13 cellular contexts compared by ENCODE assay signal in genomic region chr4:139977838-139978604, GRCh38.
DNase-seq lines count a peak whose midpoint lies in the region; ATAC-seq and TF ChIP-seq lines count a peak whose summit lies in the region.
"Had no signal": no experiment of that assay in that cellular context is flagged by ENCODE, and none has a peak within 500 bp of the region (broad histone marks: within the 10 kb centered on the region; RNA-seq: fewer than 3 reads in every experiment).

No MANE protein-coding gene starts in this region.

- H3K9me2 ChIP-seq in DOHH2 (replicated peaks; ENCODE audit: control insufficient read depth, low read length): no peaks in the 10 kb centered on the region

- ATAC-seq in GM19395 (IDR thresholded peaks at IDR 0.05; ENCODE audit: unreplicated experiment) (peak; percentile 63), HG03095 (IDR thresholded peaks at IDR 0.05; ENCODE audit: unreplicated experiment) (peak; percentile 53), gastrocnemius medialis (no peak)
- ATAC-seq: HCT116 had no signal

- H3K27me3 ChIP-seq in DOHH2 (ENCODE audit: control insufficient read depth, low read length): no peaks in the 10 kb centered on the region
- H3K27me3 ChIP-seq in gastrocnemius medialis: no peaks in the 10 kb centered on the region

- H3K4me1 ChIP-seq in DOHH2 (ENCODE audit: control insufficient read depth, low read length) (peaks cover 62% of the 10 kb centered on the region), gastrocnemius medialis (peaks cover 0 to 7% of the 10 kb centered on the region in 2 donors)

- no peaks in the 10 kb centered on the region for H3K79me2 ChIP-seq in DOHH2 (ENCODE audit: control insufficient read depth, low read length)

- peak overlapping the region; percentile 37; the same call in 1 of the 2 replicates for H3K27ac ChIP-seq in DOHH2 (ENCODE audit: low read depth, low read length)
- no peak overlapping the region for H3K27ac ChIP-seq in gastrocnemius medialis
- H3K27ac ChIP-seq in RWPE1: no peak overlapping the region
- H3K27ac ChIP-seq: epithelial cell of prostate had no signal

- peaks cover 9% of the 10 kb centered on the region for H3F3A ChIP-seq in DOHH2 (ENCODE audit: control insufficient read depth, insufficient read depth)

- TF ChIP-seq POLR2A in gastrocnemius medialis (IDR thresholded peaks at IDR 0.05): no peak

- no peaks in the 10 kb centered on the region for H4K20me1 ChIP-seq in DOHH2 (ENCODE audit: control insufficient read depth, insufficient read depth, low read depth, low read length)

- peak overlapping the region; percentile 45 for H3K4me3 ChIP-seq in DOHH2 (ENCODE audit: low read length)
- H3K4me3 ChIP-seq in gastrocnemius medialis: no peak overlapping the region

- intact Hi-C loops in gastrocnemius medialis (cut with DNase I; ENCODE audit: low total_unique reads): no loop called here

- peak overlapping the region; percentile 55 for H3K4me2 ChIP-seq in DOHH2 (ENCODE audit: low read length)

- no peaks in the 10 kb centered on the region for H3K9me3 ChIP-seq in DOHH2 (ENCODE audit: control insufficient read depth, insufficient read depth, low read length)
- no peaks in the 10 kb centered on the region for H3K9me3 ChIP-seq in gastrocnemius medialis

- CTCF ChIA-PET in RWPE1 (lab: Yijun Ruan, JAX): no interaction called here

- in situ Hi-C loops in gastrocnemius medialis (cut with MboI; ENCODE audit: low sequenced_read_pairs in 4 of 4): no loop called here

- TF ChIP-seq CTCF in DOHH2 (IDR thresholded peaks at IDR 0.05; ENCODE audit: low read depth, low read length, poor library complexity, severe bottlenecking) (no peak), gastrocnemius medialis (IDR thresholded peaks at IDR 0.05 in 4 of 5, conservative IDR thresholded peaks at IDR 0.05 in 1 of 5) (no peak), RWPE1 (conservative IDR thresholded peaks at IDR 0.05; ENCODE audit: low read depth) (no peak)

- POLR2A ChIA-PET in RWPE1 (lab: Yijun Ruan, JAX; ENCODE audit: low non-redundant PET): no interaction called here

- no peaks in the 10 kb centered on the region for H3K36me3 ChIP-seq in DOHH2 (ENCODE audit: control insufficient read depth, low read length)
- no peaks in the 10 kb centered on the region for H3K36me3 ChIP-seq in gastrocnemius medialis

- DNase-seq in SKM-1 (lab: John Stamatoyannopoulos, UW; ENCODE audit: unreplicated experiment) (peak; percentile 13), gastrocnemius medialis (no peak), NCI-H1048 (lab: John Stamatoyannopoulos, UW) (no peak), RWPE1 (ENCODE audit: low spot score) (no peak)
- DNase-seq in effector CD8-positive, alpha-beta T cell (lab: John Stamatoyannopoulos, UW): no peak
- DNase-seq: DMS153, kidney glomerular epithelial cell, NCI-H446 had no signal

Comparison
In these comparisons a context has a peak if more than half of its experiments do, and no peak if none do; other contexts are left out.
1. ATAC-seq: peak in GM19395 (single experiment) and HG03095 (single experiment); none in gastrocnemius medialis (0 of 2).